In genomic region chr2:36403675-36404230, GRCh38 we compare ENCODE assay signal across 8 cellular contexts.
DNase-seq lines count a peak whose midpoint lies in the region; ATAC-seq, FAIRE-seq and TF ChIP-seq lines count a peak whose summit lies in the region.

No MANE protein-coding gene starts in this region.

- no peak for DNase-seq in GM18507 (ENCODE audit: extremely low spot score, insufficient read length, low read depth)
- DNase-seq in RWPE1 (ENCODE audit: low spot score): peak; percentile 85
- DNase-seq in kidney tubule cell (ENCODE audit: low spot score): peak; percentile 99
- no peak for DNase-seq in globus pallidus (ENCODE audit: low spot score)
- no peak for DNase-seq in T-helper 9 cell
- no peak for DNase-seq in NCI-H2081 treated with DMSO at 0.1 percent for 48 hours (lab: John Stamatoyannopoulos, UW)
- no peak for DNase-seq in NK-92 (lab: John Stamatoyannopoulos, UW; ENCODE audit: unreplicated experiment)

- POLR2A ChIA-PET in RWPE1 (lab: Yijun Ruan, JAX; ENCODE audit: low non-redundant PET): interaction anchor here (0.7 kb wide), 1 partner anchor 29 kb away, joined by 3 read pairs; no protein-coding TSS in a partner anchor

- CTCF ChIA-PET in RWPE1 (lab: Yijun Ruan, JAX): interaction anchor here (0.6 kb wide), 2 partner anchors 61 to 106 kb away, joined by 3 read pairs; no protein-coding TSS in a partner anchor

- peak; percentile 51 for ATAC-seq in HG02840 (IDR thresholded peaks at IDR 0.05; ENCODE audit: low FRiP score, unreplicated experiment)

- peak; percentile 36 for FAIRE-seq in GM18507 (lab: Jason Lieb, UNC)

- H3K27ac ChIP-seq in RWPE1: no peak overlapping the region

- no peak for TF ChIP-seq CTCF in RWPE1 (conservative IDR thresholded peaks at IDR 0.05; ENCODE audit: low read depth)

Comparison
In these comparisons a context has a peak if more than half of its experiments do, and no peak if none do; other contexts are left out.
1. DNase-seq: peak in RWPE1 (single experiment) and kidney tubule cell (single experiment); none in GM18507 (single experiment), globus pallidus (single experiment), T-helper 9 cell (single experiment), NCI-H2081 treated with DMSO at 0.1 percent for 48 hours (single experiment) and NK-92 (single experiment).